ENCODE assay signal across 21 cellular contexts in the genomic region with DNA sequence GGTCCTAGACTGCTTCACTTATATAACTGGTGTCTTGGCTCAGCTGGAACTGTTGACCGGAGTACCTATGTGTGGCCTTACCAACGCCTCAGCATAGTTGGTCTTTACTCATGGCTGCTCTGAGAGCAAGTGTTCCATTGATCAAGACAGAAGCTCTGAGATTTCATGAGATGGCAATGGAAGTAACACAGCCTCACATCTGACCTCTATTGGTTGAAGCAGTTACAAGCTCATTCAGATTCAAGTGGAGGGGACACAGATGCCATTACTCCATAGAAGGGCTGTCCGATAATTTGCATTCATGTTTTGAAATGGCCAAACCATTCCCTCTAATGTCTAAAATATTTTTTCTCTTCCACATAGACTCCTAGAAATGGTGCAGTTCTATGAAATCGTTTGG. TPM values are rescaled to one million over a fixed set of nuclear protein-coding genes. Genes with fewer than 3 reads are reported as not detected.
DNase-seq lines count a peak whose midpoint lies in the region; ATAC-seq, FAIRE-seq and TF ChIP-seq lines count a peak whose summit lies in the region.
"Had no signal": no experiment of that assay in that cellular context is flagged by ENCODE, and none has a peak within 500 bp of the region (broad histone marks: within the 10 kb centered on the region; RNA-seq: fewer than 3 reads in every experiment).

No MANE protein-coding gene starts in this region.

- H3K27me3 Mint-ChIP-seq in H9 (ENCODE audit: low read depth) = no peaks in the 10 kb centered on the region
- H3K27me3 Mint-ChIP-seq: activated naive CD8-positive, alpha-beta T cell; activated T-cell treated with anti-CD3 and anti-CD28 coated beads, Interleukin-2, amount 50 U/mL, for 24 hours had no signal

- no peak overlapping the region for H3K27ac ChIP-seq in C4-2B
- no peak overlapping the region for H3K27ac ChIP-seq in H9 (ENCODE audit: insufficient read length, low read depth, low read length)
- no peak overlapping the region for H3K27ac ChIP-seq in RWPE2 (ENCODE audit: poor library complexity, severe bottlenecking)
- H3K27ac ChIP-seq in foreskin keratinocyte = no peak overlapping the region
- H3K27ac ChIP-seq: BLaER1 treated with 17β-estradiol and CSF1 and Interleukin-3, amounts not matched to agents 10 nM and 100 nM; parathyroid adenoma; skin epidermis; thyroid gland had no signal

- no peak overlapping the region for H3K4me3 ChIP-seq in RWPE2 (ENCODE audit: severe bottlenecking)
- H3K4me3 ChIP-seq: BLaER1 treated with 17β-estradiol and CSF1 and Interleukin-3, amounts not matched to agents 10 nM and 100 nM; skin epidermis; thyroid gland had no signal

- H2AK5ac ChIP-seq in H9 (ENCODE audit: insufficient read length, low read length) = no peak overlapping the region

- H3K4me3 Mint-ChIP-seq in H9 = no peak overlapping the region; a peak in 1 of 5 replicates
- H3K4me3 Mint-ChIP-seq: activated naive CD8-positive, alpha-beta T cell; activated T-cell treated with anti-CD3 and anti-CD28 coated beads, Interleukin-2, amount 50 U/mL, for 24 hours had no signal

- no peak for FAIRE-seq in urothelium cell line (lab: Jason Lieb, UNC)

- H2BK120ac ChIP-seq in H9 (ENCODE audit: low read depth, low read length, poor library complexity, severe bottlenecking) = no peak overlapping the region

- ATAC-seq in RWPE2 (ENCODE audit: low read depth) = no peak
- ATAC-seq in foreskin keratinocyte = no peak
- no peak for ATAC-seq in GM19397 (IDR thresholded peaks at IDR 0.05; ENCODE audit: unreplicated experiment)
- ATAC-seq: left ventricle myocardium superior had no signal

- no peak overlapping the region for H3K14ac ChIP-seq in H9 (ENCODE audit: insufficient read depth, low read length)

- H2BK20ac ChIP-seq in H9 (ENCODE audit: low read depth, low read length, poor library complexity, severe bottlenecking) = no peak overlapping the region

- no peak overlapping the region for H3K9ac ChIP-seq in H9 (ENCODE audit: extremely low read depth, insufficient read length, low read length)
- H3K9ac ChIP-seq: BLaER1 treated with 17β-estradiol and CSF1 and Interleukin-3, amounts not matched to agents 10 nM and 100 nM; parathyroid adenoma had no signal

- H3K79me2 ChIP-seq in H9 (ENCODE audit: insufficient read depth, low read length) = no peaks in the 10 kb centered on the region
- H3K79me2 ChIP-seq: parathyroid adenoma had no signal

- H2BK12ac ChIP-seq in H9 (ENCODE audit: insufficient read length, low read depth, low read length) = no peak overlapping the region

- no peak overlapping the region for H3K27ac Mint-ChIP-seq in H9
- H3K27ac Mint-ChIP-seq: activated naive CD8-positive, alpha-beta T cell; activated T-cell treated with anti-CD3 and anti-CD28 coated beads, Interleukin-2, amount 50 U/mL, for 24 hours had no signal

- no peak overlapping the region for H4K8ac ChIP-seq in H9 (replicated peaks; ENCODE audit: insufficient read length, low read depth, low read length)

- H3K9me3 ChIP-seq in H9 (ENCODE audit: control insufficient read depth, low read depth, low read length) (no peaks in the 10 kb centered on the region), RWPE2 (ENCODE audit: severe bottlenecking) (no peaks in the 10 kb centered on the region)
- H3K9me3 ChIP-seq: BLaER1 treated with 17β-estradiol and CSF1 and Interleukin-3, amounts not matched to agents 10 nM and 100 nM; thyroid gland had no signal

- H3K4me1 Mint-ChIP-seq in H9 = no peaks in the 10 kb centered on the region

- no peak overlapping the region for H3K56ac ChIP-seq in H9 (ENCODE audit: insufficient read length, low read depth, low read length)

- no peak overlapping the region for H2BK5ac ChIP-seq in H9 (ENCODE audit: insufficient read length, low read length)

- no peak overlapping the region for H2AFZ ChIP-seq in H9 (ENCODE audit: low read length)
- H2AFZ ChIP-seq: parathyroid adenoma had no signal

- H2BK15ac ChIP-seq in H9 (ENCODE audit: low read depth, low read length) = no peak overlapping the region

- no peak overlapping the region for H3K4ac ChIP-seq in H9 (ENCODE audit: low read depth, low read length)

- H3K18ac ChIP-seq in H9 (ENCODE audit: insufficient read length, low read depth, low read length) = no peak overlapping the region

- H3K9me3 Mint-ChIP-seq in H9 = no peaks in the 10 kb centered on the region
- H3K9me3 Mint-ChIP-seq: activated T-cell treated with anti-CD3 and anti-CD28 coated beads, Interleukin-2, amount 50 U/mL, for 24 hours had no signal

- H3K36me3 ChIP-seq in RWPE2 (ENCODE audit: low read depth) = no peaks in the 10 kb centered on the region
- H3K36me3 ChIP-seq: BLaER1 treated with 17β-estradiol and CSF1 and Interleukin-3, amounts not matched to agents 10 nM and 100 nM; thyroid gland had no signal

- no peaks in the 10 kb centered on the region for H4K20me1 ChIP-seq in H9 (ENCODE audit: control insufficient read depth, insufficient read depth, insufficient read length)
- H4K20me1 ChIP-seq: BLaER1 treated with 17β-estradiol and CSF1 and Interleukin-3, amounts not matched to agents 10 nM and 100 nM had no signal

- TF ChIP-seq CTCF in C4-2B (conservative IDR thresholded peaks at IDR 0.05) (0 out of 2 replicates have a peak, but pooled peaks have one; percentile 5), H9 (conservative IDR thresholded peaks at IDR 0.05) (peak; percentile 53), RWPE2 (IDR thresholded peaks at IDR 0.05; ENCODE audit: poor library complexity, severe bottlenecking) (peak; percentile 11), foreskin keratinocyte (conservative IDR thresholded peaks at IDR 0.05) (peak; percentile 25)

- H4K5ac ChIP-seq in H9 (ENCODE audit: insufficient read length, low read depth, low read length) = no peak overlapping the region

- H4K91ac ChIP-seq in H9 (ENCODE audit: insufficient read length, low read depth, low read length) = no peak overlapping the region

- no peak overlapping the region for H3K4me2 ChIP-seq in H9 (ENCODE audit: insufficient read depth, insufficient read length, low read length)
- H3K4me2 ChIP-seq: BLaER1 treated with 17β-estradiol and CSF1 and Interleukin-3, amounts not matched to agents 10 nM and 100 nM had no signal

- H3K27me3 ChIP-seq in H9 (ENCODE audit: insufficient read depth, low read length) (no peaks in the 10 kb centered on the region), RWPE2 (ENCODE audit: insufficient read depth, poor library complexity, severe bottlenecking) (no peaks in the 10 kb centered on the region), foreskin keratinocyte (no peaks in the 10 kb centered on the region)
- H3K27me3 ChIP-seq: BLaER1 treated with 17β-estradiol and CSF1 and Interleukin-3, amounts not matched to agents 10 nM and 100 nM; thyroid gland had no signal

- H3K23ac ChIP-seq in H9 (ENCODE audit: insufficient read length, low read depth, low read length) = no peak overlapping the region

- H3K23me2 ChIP-seq in H9 (ENCODE audit: insufficient read length, low read depth, low read length, poor library complexity, severe bottlenecking) = no peaks in the 10 kb centered on the region

- H3K4me1 ChIP-seq in H9 (ENCODE audit: insufficient read depth, low read length) = no peaks in the 10 kb centered on the region
- no peaks in the 10 kb centered on the region for H3K4me1 ChIP-seq in RWPE2 (ENCODE audit: insufficient read depth, poor library complexity, severe bottlenecking)
- no peaks in the 10 kb centered on the region for H3K4me1 ChIP-seq in foreskin keratinocyte
- H3K4me1 ChIP-seq: BLaER1 treated with 17β-estradiol and CSF1 and Interleukin-3, amounts not matched to agents 10 nM and 100 nM; parathyroid adenoma; thyroid gland had no signal

- no peaks in the 10 kb centered on the region for H3K36me3 Mint-ChIP-seq in H9 (ENCODE audit: insufficient read depth in 1 of 3, low read depth in 3 of 3)
- H3K36me3 Mint-ChIP-seq: activated naive CD8-positive, alpha-beta T cell had no signal

- DNase-seq in H9 (no peak), RWPE2 (ENCODE audit: low spot score) (no peak), foreskin keratinocyte (no peak), NCI-H446 (lab: John Stamatoyannopoulos, UW) (no peak), urothelium cell line (ENCODE audit: low spot score) (no peak), ureter (ENCODE audit: low spot score) (no peak)
- DNase-seq: activated CD4-positive, alpha-beta T cell treated with anti-CD3 and anti-CD28 coated beads, Interleukin-2, amount 50 U/mL, for 1 hour; activated T-cell treated with anti-CD3 and anti-CD28 coated beads, Interleukin-2, amount 50 U/mL, for 24 hours; DND-41; Kasumi-1; left ventricle myocardium superior; NCI-H1436 treated with DMSO at 0.1 percent for 48 hours; NCI-H510A treated with DMSO at 0.1 percent for 48 hours; stimulated activated CD4-positive, alpha-beta T cell treated with anti-CD3 and anti-CD28 coated beads, Interleukin-4, amount 100 ng/mL, for 4 hours; thyroid gland had no signal

- no CpG with 5 or more reads among the region's 4 CpGs for WGBS in H9 (ENCODE audit: extremely low coverage, insufficient read length, low lambda C conversion rate)

- no peaks in the 10 kb centered on the region for H3K79me1 ChIP-seq in H9 (ENCODE audit: insufficient read depth, low read depth, low read length, poor library complexity, severe bottlenecking)

- no peak overlapping the region for H3T11ph ChIP-seq in H9 (ENCODE audit: low read length)

RNA-seq across cellular contexts. Expression of gene STK39, which starts 46.4 kb away (rescaled TPM):
- total RNA-seq in H9 (2021) (22.1 and 22.7 TPM in 2 replicates), foreskin keratinocyte (28.8 and 29.7 TPM in 2 replicates), ureter (63.7 TPM)
- polyA plus RNA-seq in foreskin keratinocyte = 18.0 and 19.4 TPM in 2 replicates
